8 cellular contexts compared by ENCODE assay signal in the genomic region with DNA sequence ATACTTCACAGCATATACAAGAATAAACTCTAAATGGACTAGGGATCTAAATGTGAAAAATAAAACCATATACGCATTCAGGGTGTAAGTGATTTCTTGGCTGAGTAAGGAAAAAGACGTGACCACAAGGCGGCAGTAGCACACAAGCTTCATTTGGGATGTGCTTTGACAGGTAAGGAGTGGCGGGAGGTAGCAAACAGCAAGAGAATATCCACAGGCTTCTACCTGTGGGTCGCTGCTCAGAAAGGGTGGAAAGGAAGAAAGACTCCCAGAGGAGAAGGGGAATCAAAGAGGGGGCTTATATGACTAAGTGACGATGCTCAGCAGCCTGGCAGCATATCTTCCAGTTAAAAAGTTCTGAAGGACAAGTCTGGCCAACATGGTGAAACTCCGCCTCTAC. TPM values are rescaled to one million over a fixed set of nuclear protein-coding genes. Genes with fewer than 3 reads are reported as not detected.
DNase-seq lines count a peak whose midpoint lies in the region; ATAC-seq and TF ChIP-seq lines count a peak whose summit lies in the region.

No MANE protein-coding gene starts in this region.

- no peak overlapping the region for H3K27ac Mint-ChIP-seq in activated CD8-positive, alpha-beta T cell treated with anti-CD3 and anti-CD28 coated beads for 36 hours
- H3K27ac Mint-ChIP-seq in mesothelial cell of epicardium, result no peak overlapping the region

- H3K27ac ChIP-seq in HEK293 (ENCODE audit: extremely low read depth, low read depth, low read length), result no peak overlapping the region

- H3K36me3 ChIP-seq in HEK293 (ENCODE audit: control insufficient read depth in 2 of 2, insufficient read depth in 1 of 2, low read length in 2 of 2), result peaks cover 6 to 8% of the 10 kb centered on the region in 2 experiments; a peak in 2 of 3 replicates

- H3K36me3 Mint-ChIP-seq in activated CD8-positive, alpha-beta T cell treated with anti-CD3 and anti-CD28 coated beads for 36 hours (ENCODE audit: low read depth), result peaks cover 20% of the 10 kb centered on the region
- peaks cover 6% of the 10 kb centered on the region for H3K36me3 Mint-ChIP-seq in mesothelial cell of epicardium

- H3K9me3 Mint-ChIP-seq in activated CD8-positive, alpha-beta T cell treated with anti-CD3 and anti-CD28 coated beads for 36 hours, result peaks cover 4% of the 10 kb centered on the region
- H3K9me3 Mint-ChIP-seq in mesothelial cell of epicardium, result peaks cover 5% of the 10 kb centered on the region

- peaks cover 7% of the 10 kb centered on the region for H3K27me3 Mint-ChIP-seq in activated CD8-positive, alpha-beta T cell treated with anti-CD3 and anti-CD28 coated beads for 36 hours
- peaks cover 26% of the 10 kb centered on the region for H3K27me3 Mint-ChIP-seq in mesothelial cell of epicardium (ENCODE audit: low read depth)

- ATAC-seq in activated CD8-positive, alpha-beta T cell treated with anti-CD3 and anti-CD28 coated beads for 36 hours, result no peak
- no peak for ATAC-seq in GM19395 (IDR thresholded peaks at IDR 0.05; ENCODE audit: unreplicated experiment)

- H3K4me3 ChIP-seq in AG09309 (ENCODE audit: control insufficient read depth, low read depth, low read length) (no peak overlapping the region), HEK293 (ENCODE audit: low read depth, low read length) (no peak overlapping the region)

- TF ChIP-seq CTCF in AG09309 (IDR thresholded peaks at IDR 0.05; ENCODE audit: control insufficient read depth, insufficient read depth, low read depth, low read length, missing control alignments) (peak; percentile 73), HEK293 (tag by site-specific recombination; IDR thresholded peaks at IDR 0.05) (no peak), mesothelial cell of epicardium (IDR thresholded peaks at IDR 0.05; ENCODE audit: unreplicated experiment) (peak; percentile 66)
- TF ChIP-seq CTCF in activated CD8-positive, alpha-beta T cell treated with anti-CD3 and anti-CD28 coated beads for 36 hours (IDR thresholded peaks at IDR 0.05), result peak; percentile 72

- POLR2A ChIA-PET in HEK293 (lab: Yijun Ruan, JAX), result interaction anchor here (0.6 kb wide), 1 partner anchor 12 kb away, joined by 3 read pairs; no protein-coding TSS in a partner anchor
- POLR2A ChIA-PET in activated CD8-positive, alpha-beta T cell treated with anti-CD3 and anti-CD28 coated beads for 36 hours (lab: Charles Lee), result no interaction called here

- no peak for DNase-seq in AG09309 (ENCODE audit: low read depth)
- DNase-seq in NCI-H82 (lab: John Stamatoyannopoulos, UW), result peak; percentile 65
- DNase-seq in activated CD8-positive, alpha-beta T cell treated with anti-CD3 and anti-CD28 coated beads for 36 hours, result peak; percentile 91
- peak; percentile 54 for DNase-seq in effector CD8-positive, alpha-beta T cell (lab: John Stamatoyannopoulos, UW)
- peak; percentile 33 to 70 for DNase-seq in mesothelial cell of epicardium (ENCODE audit: low spot score in 2 of 2, unreplicated experiment in 2 of 2)
- peak; percentile 67 for DNase-seq in stimulated activated CD8-positive, alpha-beta memory T cell treated with anti-CD3 and anti-CD28 coated beads, Interleukin-4, amount 100 ng/mL, for 24 hours (ENCODE audit: low read depth)

- no peak overlapping the region for H3K4me3 Mint-ChIP-seq in activated CD8-positive, alpha-beta T cell treated with anti-CD3 and anti-CD28 coated beads for 36 hours
- no peak overlapping the region for H3K4me3 Mint-ChIP-seq in mesothelial cell of epicardium

- CTCF ChIA-PET in HEK293 (lab: Yijun Ruan, JAX), result interaction anchor here (0.6 to 2.3 kb wide), 13 partner anchors 15 to 346 kb away, joined by 3 to 19 read pairs (median 4); a partner anchor contains a TSS
- CTCF ChIA-PET in activated CD8-positive, alpha-beta T cell treated with anti-CD3 and anti-CD28 coated beads for 36 hours (lab: Charles Lee), result interaction anchor here (0.7 to 2.7 kb wide), 9 partner anchors 9 to 440 kb away, joined by 3 to 9 read pairs (median 3); no protein-coding TSS in a partner anchor

- intact Hi-C loops in activated CD8-positive, alpha-beta T cell treated with anti-CD3 and anti-CD28 coated beads for 36 hours (cut with micrococcal nuclease), result loop anchor here (5.0 kb wide), 1 partner anchor 211 kb away; no protein-coding TSS in a partner anchor

- H3K9me3 ChIP-seq in HEK293 (ENCODE audit: control insufficient read depth, insufficient read depth, low read depth, low read length), result no peaks in the 10 kb centered on the region

- no peaks in the 10 kb centered on the region for H3K4me1 ChIP-seq in HEK293 (ENCODE audit: control insufficient read depth, insufficient read depth, low read length)

- peaks cover 11% of the 10 kb centered on the region for H3K4me1 Mint-ChIP-seq in activated CD8-positive, alpha-beta T cell treated with anti-CD3 and anti-CD28 coated beads for 36 hours (ENCODE audit: low read depth)
- H3K4me1 Mint-ChIP-seq in mesothelial cell of epicardium, result peaks cover 5% of the 10 kb centered on the region

TF ChIP-seq in HEK293, 187 proteins besides CTCF, POLR2A, EP300 and RAD21:
- no peak for TF ChIP-seq KLF8 (tag by site-specific recombination; IDR thresholded peaks at IDR 0.05)
- peak; percentile 72; the same call in 1 of the 2 replicates for TF ChIP-seq SCRT2 (tag by site-specific recombination; IDR thresholded peaks at IDR 0.05)
- peak; percentile 63 for TF ChIP-seq ZNF654 (tag by site-specific recombination; IDR thresholded peaks at IDR 0.05; ENCODE audit: low read depth)
- 0 out of 2 replicates have a peak, but pooled peaks have one; percentile 44 for TF ChIP-seq SCRT1 (tag by site-specific recombination; IDR thresholded peaks at IDR 0.05; ENCODE audit: borderline replicate concordance)
TF ChIP-seq in HEK293: peak in this region for 3.

RNA-seq across cellular contexts. Expression of a gene that starts 2.5 kb away (rescaled TPM):
- 10 to 100 TPM; 79.9 to 85.5 TPM for total RNA-seq in activated CD8-positive, alpha-beta T cell treated with anti-CD3 and anti-CD28 coated beads for 36 hours
- 63.5 to 69.9 TPM (median 67.4 TPM) in 3 replicates for total RNA-seq in mesothelial cell of epicardium

RNA-seq across cellular contexts. Expression of a gene that starts 34.3 kb away (rescaled TPM):
- 10 to 100 TPM; 23.1 to 24.2 TPM for total RNA-seq in activated CD8-positive, alpha-beta T cell treated with anti-CD3 and anti-CD28 coated beads for 36 hours
- 89.8 to 99.0 TPM (median 91.9 TPM) in 3 replicates for total RNA-seq in mesothelial cell of epicardium

RNA-seq across cellular contexts. Expression of a gene that starts 48.3 kb away (rescaled TPM):
- 10 to 100 TPM; 13.5 to 13.6 TPM for total RNA-seq in activated CD8-positive, alpha-beta T cell treated with anti-CD3 and anti-CD28 coated beads for 36 hours
- total RNA-seq in mesothelial cell of epicardium, result 32.4 to 35.4 TPM (median 35.1 TPM) in 3 replicates
